In genomic region chr5:135944967-135945560, GRCh38 we compare ENCODE assay signal across 9 cellular contexts. TPM values are rescaled to one million over a fixed set of nuclear protein-coding genes. Genes with fewer than 3 reads are reported as not detected.
DNase-seq lines count a peak whose midpoint lies in the region; ATAC-seq, FAIRE-seq and TF ChIP-seq lines count a peak whose summit lies in the region.
"Had no signal": no experiment of that assay in that cellular context is flagged by ENCODE, and none has a peak within 500 bp of the region (broad histone marks: within the 10 kb centered on the region; RNA-seq: fewer than 3 reads in every experiment).

No MANE protein-coding gene starts in this region.

- peak; percentile 98 for FAIRE-seq in H54 (lab: Jason Lieb, UNC)

- H3K4me3 ChIP-seq in Caco-2 (ENCODE audit: low read depth, low read length) = no peak overlapping the region
- no peak overlapping the region for H3K4me3 ChIP-seq in prostate gland
- H3K4me3 ChIP-seq: skin epidermis had no signal

- 0% methylated on average over 3 of the region's 3 CpGs for WGBS in prostate gland

- BruUV-seq in Caco-2 (replicated peaks; lab: Mats Ljungman, UMichigan) = no TSS peak

- TF ChIP-seq CTCF in Caco-2 (IDR thresholded peaks at IDR 0.05; ENCODE audit: insufficient read depth in 1 of 2, low read depth in 1 of 2, low read length in 1 of 2, severe bottlenecking in 1 of 2, unreplicated experiment in 1 of 2) = peak; percentile 79 to 80
- peak; percentile 58 to 82 (median 80) for TF ChIP-seq CTCF in prostate gland (IDR thresholded peaks at IDR 0.05)

- CTCF ChIA-PET in Caco-2 (lab: Charles Lee) = interaction anchor here (0.6 to 1.4 kb wide), 3 partner anchors 57 to 114 kb away, joined by 3 read pairs; no protein-coding TSS in a partner anchor

- DNase-seq in Caco-2 = peak; percentile 60 to 76
- no peak for DNase-seq in H54 (ENCODE audit: insufficient read length, low spot score)
- DNase-seq in NCI-H2227 treated with DMSO at 0.1 percent for 48 hours (lab: John Stamatoyannopoulos, UW) = peak; percentile 51
- peak; percentile 8 for DNase-seq in activated CD4-positive, alpha-beta T cell treated with anti-CD3 and anti-CD28 coated beads, Interleukin-2, amount 50 U/mL, for 1 hour
- peak; percentile 67 for DNase-seq in globus pallidus (ENCODE audit: low spot score)
- peak; percentile 73 for DNase-seq in prostate gland (ENCODE audit: low spot score)

- ATAC-seq in GM21619 (IDR thresholded peaks at IDR 0.05; ENCODE audit: unreplicated experiment) = no peak
- no peak for ATAC-seq in HG02938 (IDR thresholded peaks at IDR 0.05; ENCODE audit: unreplicated experiment)

- TF ChIP-seq POLR2A in H54 (IDR thresholded peaks at IDR 0.05; ENCODE audit: low read depth, low read length) (no peak), prostate gland (IDR thresholded peaks at IDR 0.05) (no peak)

- no peaks in the 10 kb centered on the region for H3K9me3 Mint-ChIP-seq in Caco-2 (ENCODE audit: unreplicated experiment)

- H3K4me1 ChIP-seq in Caco-2 (peaks cover under 1% of the 10 kb centered on the region; the same call in 1 of the 2 replicates), prostate gland (replicated peaks) (no peaks in the 10 kb centered on the region)

- H3K4me1 Mint-ChIP-seq in Caco-2 (ENCODE audit: low read depth, unreplicated experiment) = no peaks in the 10 kb centered on the region

- H3K4me3 Mint-ChIP-seq in Caco-2 (ENCODE audit: unreplicated experiment) = no peak overlapping the region

- intact Hi-C loops in Caco-2 (cut with micrococcal nuclease; ENCODE audit: unreplicated experiment) (loop anchor here (1.0 to 2.0 kb wide), 8 partner anchors 44 to 267 kb away; partner anchors contain the start of gene IL9), prostate gland (cut with DNase I) (loop anchor here (1.0 to 5.0 kb wide), 4 partner anchors 58 to 232 kb away; no protein-coding TSS in a partner anchor)

- H3K9me3 ChIP-seq in Caco-2 (no peaks in the 10 kb centered on the region), prostate gland (no peaks in the 10 kb centered on the region)

- POLR2A ChIA-PET in Caco-2 (lab: Charles Lee) = no interaction called here

- no peaks in the 10 kb centered on the region for H3K27me3 ChIP-seq in Caco-2 (replicated peaks; ENCODE audit: control insufficient read depth, insufficient read depth, low read length)
- H3K27me3 ChIP-seq in prostate gland (replicated peaks; ENCODE audit: insufficient read depth) = no peaks in the 10 kb centered on the region

- no peak overlapping the region for H3K27ac ChIP-seq in prostate gland
- H3K27ac ChIP-seq: skin epidermis had no signal

- H3K36me3 ChIP-seq in Caco-2 (ENCODE audit: control insufficient read depth, insufficient read depth, low read length) (no peaks in the 10 kb centered on the region), prostate gland (no peaks in the 10 kb centered on the region)

- H3K36me3 Mint-ChIP-seq in Caco-2 (ENCODE audit: insufficient read depth, unreplicated experiment) = no peaks in the 10 kb centered on the region

- no peak overlapping the region for H3K27ac Mint-ChIP-seq in Caco-2 (ENCODE audit: unreplicated experiment)

- H3K27me3 Mint-ChIP-seq in Caco-2 (ENCODE audit: insufficient read depth, unreplicated experiment) = no peaks in the 10 kb centered on the region

RNA-seq across cellular contexts. Expression of gene LECT2, which starts 9.7 kb away (rescaled TPM):
- total RNA-seq in Caco-2 (2022) (0.51 and 0.70 TPM in 2 replicates), prostate gland (not detected)

RNA-seq across cellular contexts. Expression of gene IL9, which starts 49.4 kb away (rescaled TPM):
- total RNA-seq in Caco-2 (2022) = 0.79 TPM in 1 of 2 replicates, not detected in the other
- not detected for total RNA-seq in prostate gland
